8 cellular contexts compared by ENCODE assay signal in the genomic region with DNA sequence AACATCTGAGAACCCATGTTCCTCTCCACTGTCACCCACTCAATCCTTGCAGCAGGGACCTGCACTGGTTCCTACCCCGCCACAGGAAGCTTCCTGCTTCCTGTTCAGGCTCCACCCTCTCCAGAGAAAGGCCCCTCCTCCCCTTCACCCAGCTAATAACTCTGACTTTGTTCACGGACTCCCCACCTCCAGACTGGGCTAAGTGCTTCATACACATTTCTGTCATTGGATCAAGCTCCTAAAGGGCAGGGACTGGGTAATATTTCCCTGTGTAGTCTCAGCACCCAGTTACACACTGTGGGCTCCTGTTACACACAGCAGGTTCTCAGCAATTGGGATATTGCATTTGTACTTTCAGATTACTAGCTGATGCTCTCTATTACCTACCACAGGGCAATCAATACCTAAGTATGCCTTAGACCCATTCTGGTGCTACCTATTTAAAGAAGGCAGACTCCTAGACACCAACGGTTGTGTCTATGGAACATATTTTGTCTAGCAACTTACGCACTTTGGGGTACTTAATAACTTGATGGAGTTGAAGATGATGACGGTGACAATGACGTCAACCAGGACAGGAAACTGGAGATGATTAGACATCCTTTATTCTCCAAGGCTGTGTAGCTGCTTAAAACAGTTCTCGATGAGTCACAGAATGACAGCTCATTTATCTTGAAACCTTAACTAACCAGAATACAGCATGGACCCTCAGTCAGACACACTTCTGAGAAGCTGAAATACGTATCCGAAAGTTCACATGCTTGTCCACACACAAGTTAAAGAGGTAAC. TPM values are rescaled to one million over a fixed set of nuclear protein-coding genes. Genes with fewer than 3 reads are reported as not detected.
A peak's percentile ranks its signal among the peaks of the same experiment; 100 is the strongest.
DNase-seq lines count a peak whose midpoint lies in the region; ATAC-seq and TF ChIP-seq lines count a peak whose summit lies in the region.

No MANE protein-coding gene starts in this region.

- DNase-seq in BE2C (peak; percentile 37), HS-5 (ENCODE audit: low read depth) (peak; percentile 72), choroid plexus epithelial cell (ENCODE audit: low read depth) (peak; percentile 92), memory B cell (ENCODE audit: low spot score in 2 of 2) (no peak), cortex of kidney (lab: John Stamatoyannopoulos, UW) (no peak)
- DNase-seq in activated CD4-positive, CD25-positive, alpha-beta regulatory T cell treated with anti-CD3 and anti-CD28 coated beads, Interleukin-2, amount 50 U/mL, for 72 hours: peak; percentile 58
- DNase-seq in stimulated activated naive CD4-positive, alpha-beta T cell (lab: John Stamatoyannopoulos, UW): peak; percentile 14 to 73 (median 60)

- peaks cover 28% of the 10 kb centered on the region for H3K27me3 Mint-ChIP-seq in memory B cell

- H3K4me3 Mint-ChIP-seq in memory B cell: peak overlapping the region; percentile 55

- H3K4me3 ChIP-seq in BE2C (ENCODE audit: low read depth, low read length) (peak overlapping the region; percentile 7), choroid plexus epithelial cell (ENCODE audit: low read depth, low read length) (no peak overlapping the region)

- H3K4me1 ChIP-seq in BE2C: peaks cover 39% of the 10 kb centered on the region

- H3K9me3 ChIP-seq in BE2C: no peaks in the 10 kb centered on the region

- no peak overlapping the region for H3K27ac Mint-ChIP-seq in memory B cell

- no peaks in the 10 kb centered on the region for H3K27me3 ChIP-seq in BE2C

- TF ChIP-seq CTCF in BE2C (IDR thresholded peaks at IDR 0.05; ENCODE audit: low read depth, low read length) (no peak), choroid plexus epithelial cell (conservative IDR thresholded peaks at IDR 0.05; ENCODE audit: low read depth, low read length) (no peak)

- H3K36me3 Mint-ChIP-seq in memory B cell: peaks cover 2% of the 10 kb centered on the region

- H3K4me1 Mint-ChIP-seq in memory B cell: peaks cover 30% of the 10 kb centered on the region

- no peaks in the 10 kb centered on the region for H3K36me3 ChIP-seq in BE2C

- no peaks in the 10 kb centered on the region for H3K9me3 Mint-ChIP-seq in memory B cell

- ATAC-seq in memory B cell (ENCODE audit: low read depth) (peak; percentile 28), HG03045 (IDR thresholded peaks at IDR 0.05; ENCODE audit: unreplicated experiment) (no peak)

RNA-seq across cellular contexts. Expression of gene MAML3, which starts 58.1 kb away (rescaled TPM):
- polyA plus RNA-seq in BE2C (2012; ENCODE audit: insufficient read depth, insufficient read length, low read depth): 14.1 TPM

Comparison
In these comparisons a context has a peak if more than half of its experiments do, and no peak if none do; other contexts are left out.
1. DNase-seq: peak in BE2C (single experiment), HS-5 (single experiment), activated CD4-positive, CD25-positive, alpha-beta regulatory T cell treated with anti-CD3 and anti-CD28 coated beads, Interleukin-2, amount 50 U/mL, for 72 hours (single experiment), choroid plexus epithelial cell (single experiment) and stimulated activated naive CD4-positive, alpha-beta T cell (6 of 6); none in memory B cell (0 of 2) and cortex of kidney (single experiment).